In genomic region chrX:13939741-13940597, GRCh38 we compare ENCODE assay signal across 13 cellular contexts.
DNase-seq lines count a peak whose midpoint lies in the region; ATAC-seq, FAIRE-seq and TF ChIP-seq lines count a peak whose summit lies in the region.
"Had no signal": no experiment of that assay in that cellular context is flagged by ENCODE, and none has a peak within 500 bp of the region (broad histone marks: within the 10 kb centered on the region; RNA-seq: fewer than 3 reads in every experiment).

No MANE protein-coding gene starts in this region.

- TF ChIP-seq EP300 in upper lobe of left lung (IDR thresholded peaks at IDR 0.05) = no peak

- ATAC-seq in upper lobe of left lung (ENCODE audit: low FRiP score in 2 of 2) (no peak), GM18909 (IDR thresholded peaks at IDR 0.05; ENCODE audit: poor library complexity, unreplicated experiment) (no peak)

- peaks cover 12% of the 10 kb centered on the region for H3K9me3 Mint-ChIP-seq in mesothelial cell of epicardium

- no peaks in the 10 kb centered on the region for H3K36me3 Mint-ChIP-seq in mesothelial cell of epicardium

- 34 to 53% methylated on average over 6 of the region's 6 CpGs for WGBS in upper lobe of left lung, 2 donors

- no peak for FAIRE-seq in urothelium cell line (lab: Jason Lieb, UNC)

- H3K27me3 ChIP-seq in upper lobe of left lung = peaks cover 0 to 6% (median 0%) of the 10 kb centered on the region in 4 donors
- H3K27me3 ChIP-seq: hepatocyte had no signal

- peak overlapping the region; percentile 65 for H3K4me3 Mint-ChIP-seq in mesothelial cell of epicardium

- H3K4me1 ChIP-seq in upper lobe of left lung = peaks cover 0 to 17% (median 2%) of the 10 kb centered on the region in 4 donors

- TF ChIP-seq CTCF in mesothelial cell of epicardium (IDR thresholded peaks at IDR 0.05; ENCODE audit: unreplicated experiment) (no peak), upper lobe of left lung (IDR thresholded peaks at IDR 0.05) (no peak)

- no peak overlapping the region for H3K4me3 ChIP-seq in upper lobe of left lung
- H3K4me3 ChIP-seq: esophagus muscularis mucosa, hepatocyte, spleen had no signal

- H3K27me3 Mint-ChIP-seq in mesothelial cell of epicardium (ENCODE audit: low read depth) = peaks cover 20% of the 10 kb centered on the region

- DNase-seq in NOMO-1 treated with DMSO at 0.1 percent for 48 hours (lab: John Stamatoyannopoulos, UW; ENCODE audit: unreplicated experiment) (peak; percentile 16), NOMO-1 treated with dmso at 0.1 percent for 144 hours (lab: John Stamatoyannopoulos, UW; ENCODE audit: unreplicated experiment) (no peak), astrocyte of the hippocampus (ENCODE audit: low read depth, low spot score) (peak; percentile 10), mesothelial cell of epicardium (ENCODE audit: low spot score in 2 of 2, unreplicated experiment in 2 of 2) (no peak), nucleus accumbens (lab: John Stamatoyannopoulos, UW) (no peak), urothelium cell line (ENCODE audit: low spot score) (no peak), upper lobe of left lung (no peak)
- DNase-seq: activated CD8-positive, alpha-beta memory T cell treated with anti-CD3 and anti-CD28 coated beads, Interleukin-2, amount 50 U/mL, for 4 hours; activated naive CD4-positive, alpha-beta T cell treated with anti-CD3 and anti-CD28 coated beads, Interleukin-2, amount 50 U/mL, for 16 hours; spleen had no signal

- H3K27ac Mint-ChIP-seq in mesothelial cell of epicardium = no peak overlapping the region

- no peak overlapping the region for H3K27ac ChIP-seq in upper lobe of left lung
- H3K27ac ChIP-seq: esophagus muscularis mucosa, hepatocyte, spleen had no signal

- H3K9me3 ChIP-seq in upper lobe of left lung = no peaks in the 10 kb centered on the region
- H3K9me3 ChIP-seq: esophagus muscularis mucosa, spleen had no signal

- H3K4me1 Mint-ChIP-seq in mesothelial cell of epicardium = peaks cover 10% of the 10 kb centered on the region

- no peak for TF ChIP-seq POLR2A in upper lobe of left lung (IDR thresholded peaks at IDR 0.05)

- H3K36me3 ChIP-seq in upper lobe of left lung = no peaks in the 10 kb centered on the region
- H3K36me3 ChIP-seq: esophagus muscularis mucosa, spleen had no signal

Comparison
In these comparisons a context has a peak if more than half of its experiments do, and no peak if none do; other contexts are left out.
1. DNase-seq: peak in NOMO-1 treated with DMSO at 0.1 percent for 48 hours (single experiment) and astrocyte of the hippocampus (single experiment); none in NOMO-1 treated with dmso at 0.1 percent for 144 hours (single experiment), mesothelial cell of epicardium (0 of 2), nucleus accumbens (0 of 56), urothelium cell line (single experiment) and upper lobe of left lung (0 of 2).